ENCODE assay signal across 14 cellular contexts in the genomic region with DNA sequence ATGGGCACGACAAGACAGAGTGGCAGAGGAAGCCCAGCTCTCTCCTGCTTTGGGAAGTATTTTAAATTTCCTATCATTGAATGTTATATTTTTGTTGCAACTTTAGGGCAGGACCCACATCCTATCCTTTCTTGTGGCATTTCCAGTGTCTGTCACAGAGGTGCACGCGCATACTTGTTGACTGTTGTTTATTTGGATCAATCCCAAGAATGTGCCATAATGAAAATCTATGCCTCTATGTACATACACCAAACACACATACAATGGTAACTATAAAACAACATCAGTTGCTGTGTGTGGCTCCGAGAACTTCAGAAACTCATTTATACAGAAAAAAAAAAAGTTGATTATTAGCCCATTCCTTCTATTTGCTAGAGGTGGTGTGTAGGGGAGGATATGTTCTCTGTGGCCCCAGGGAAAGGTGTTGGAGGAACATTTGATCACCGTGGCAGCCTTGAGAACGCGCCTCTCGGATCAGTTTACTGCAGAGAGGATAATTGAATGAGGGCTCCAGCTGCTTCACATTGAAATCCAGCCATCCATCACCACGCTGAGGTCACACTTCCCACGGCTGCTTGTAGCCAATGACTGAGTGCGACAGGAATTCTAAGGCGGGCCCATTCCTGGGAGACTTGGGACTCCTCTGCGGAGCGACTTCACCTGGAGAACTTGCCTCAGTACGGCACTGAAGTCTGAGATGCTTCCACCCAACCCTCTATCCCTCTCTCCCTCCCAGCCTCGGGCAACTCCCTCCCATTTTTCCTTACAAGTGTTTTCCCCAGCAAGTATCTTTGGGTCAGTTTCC. TPM values are rescaled to one million over a fixed set of nuclear protein-coding genes. Genes with fewer than 3 reads are reported as not detected.
DNase-seq lines count a peak whose midpoint lies in the region; ATAC-seq and TF ChIP-seq lines count a peak whose summit lies in the region.
"Had no signal": no experiment of that assay in that cellular context is flagged by ENCODE, and none has a peak within 500 bp of the region (broad histone marks: within the 10 kb centered on the region; RNA-seq: fewer than 3 reads in every experiment).

No MANE protein-coding gene starts in this region.

- POLR2A ChIA-PET in Caco-2 (lab: Charles Lee): no interaction called here
- POLR2A ChIA-PET in activated CD4-positive, alpha-beta memory T cell treated with anti-CD3 and anti-CD28 coated beads for 36 hours (lab: Charles Lee): no interaction called here
- POLR2A ChIA-PET in activated CD4-positive, alpha-beta T cell treated with anti-CD3 and anti-CD28 coated beads, Interleukin-2, amount 10 ng/mL, durations not matched to agents 7 days and 5 days (lab: Charles Lee): no interaction called here

- no peak overlapping the region for H3K27ac Mint-ChIP-seq in Caco-2 (ENCODE audit: unreplicated experiment)
- no peak overlapping the region for H3K27ac Mint-ChIP-seq in activated CD4-positive, alpha-beta memory T cell treated with anti-CD3 and anti-CD28 coated beads for 36 hours
- no peak overlapping the region for H3K27ac Mint-ChIP-seq in activated CD4-positive, alpha-beta T cell treated with anti-CD3 and anti-CD28 coated beads, Interleukin-2, amount 10 ng/mL, durations not matched to agents 7 days and 5 days

- no peak for ATAC-seq in GM21528 (IDR thresholded peaks at IDR 0.05; ENCODE audit: low FRiP score, unreplicated experiment)

- no peaks in the 10 kb centered on the region for H3K27me3 Mint-ChIP-seq in Caco-2 (ENCODE audit: insufficient read depth, unreplicated experiment)
- peaks cover 7% of the 10 kb centered on the region for H3K27me3 Mint-ChIP-seq in activated CD4-positive, alpha-beta memory T cell treated with anti-CD3 and anti-CD28 coated beads for 36 hours
- H3K27me3 Mint-ChIP-seq in activated CD4-positive, alpha-beta T cell treated with anti-CD3 and anti-CD28 coated beads, Interleukin-2, amount 10 ng/mL, durations not matched to agents 7 days and 5 days: peaks cover 2% of the 10 kb centered on the region

- no peaks in the 10 kb centered on the region for H3K9me3 ChIP-seq in Caco-2
- H3K9me3 ChIP-seq: SK-N-SH had no signal

- peaks cover 15% of the 10 kb centered on the region for H3K4me1 Mint-ChIP-seq in Caco-2 (ENCODE audit: low read depth, unreplicated experiment)
- H3K4me1 Mint-ChIP-seq in activated CD4-positive, alpha-beta memory T cell treated with anti-CD3 and anti-CD28 coated beads for 36 hours (ENCODE audit: low read depth): no peaks in the 10 kb centered on the region
- H3K4me1 Mint-ChIP-seq in activated CD4-positive, alpha-beta T cell treated with anti-CD3 and anti-CD28 coated beads, Interleukin-2, amount 10 ng/mL, durations not matched to agents 7 days and 5 days: no peaks in the 10 kb centered on the region

- peaks cover 87% of the 10 kb centered on the region for H3K4me1 ChIP-seq in Caco-2

- no TSS peak for BruUV-seq in Caco-2 (replicated peaks; lab: Mats Ljungman, UMichigan)

- peaks cover 9% of the 10 kb centered on the region for H3K9me3 Mint-ChIP-seq in Caco-2 (ENCODE audit: unreplicated experiment)
- no peaks in the 10 kb centered on the region for H3K9me3 Mint-ChIP-seq in activated CD4-positive, alpha-beta memory T cell treated with anti-CD3 and anti-CD28 coated beads for 36 hours
- no peaks in the 10 kb centered on the region for H3K9me3 Mint-ChIP-seq in activated CD4-positive, alpha-beta T cell treated with anti-CD3 and anti-CD28 coated beads, Interleukin-2, amount 10 ng/mL, durations not matched to agents 7 days and 5 days

- H3K4me3 Mint-ChIP-seq in Caco-2 (ENCODE audit: unreplicated experiment): peak overlapping the region; percentile 60
- no peak overlapping the region for H3K4me3 Mint-ChIP-seq in activated CD4-positive, alpha-beta memory T cell treated with anti-CD3 and anti-CD28 coated beads for 36 hours
- H3K4me3 Mint-ChIP-seq in activated CD4-positive, alpha-beta T cell treated with anti-CD3 and anti-CD28 coated beads, Interleukin-2, amount 10 ng/mL, durations not matched to agents 7 days and 5 days: no peak overlapping the region

- peak; percentile 55 to 75 for DNase-seq in Caco-2
- DNase-seq in NCI-H146 (lab: John Stamatoyannopoulos, UW): peak; percentile 84
- peak; percentile 93 for DNase-seq in NCI-H82 treated with DMSO at 0.1 percent for 48 hours (lab: John Stamatoyannopoulos, UW; ENCODE audit: unreplicated experiment)
- peak; percentile 76 for DNase-seq in iPS-NIHi11 (ENCODE audit: low spot score)
- DNase-seq in activated CD4-positive, alpha-beta memory T cell treated with anti-CD3 and anti-CD28 coated beads for 36 hours: no peak
- DNase-seq in activated CD4-positive, alpha-beta T cell treated with anti-CD3 and anti-CD28 coated beads, Interleukin-2, amount 10 ng/mL, durations not matched to agents 7 days and 5 days: no peak
- no peak for DNase-seq in middle frontal gyrus (ENCODE audit: extremely low spot score, low spot score)
- DNase-seq: mammary epithelial cell, NCI-H526, SK-N-SH, substantia nigra had no signal

- intact Hi-C loops in Caco-2 (cut with micrococcal nuclease; ENCODE audit: unreplicated experiment): no loop called here
- intact Hi-C loops in activated CD4-positive, alpha-beta memory T cell treated with anti-CD3 and anti-CD28 coated beads for 36 hours (cut with micrococcal nuclease): no loop called here

- TF ChIP-seq CTCF in Caco-2 (IDR thresholded peaks at IDR 0.05; ENCODE audit: insufficient read depth in 1 of 2, low read depth in 1 of 2, low read length in 1 of 2, severe bottlenecking in 1 of 2, unreplicated experiment in 1 of 2): no peak

- CTCF ChIA-PET in Caco-2 (lab: Charles Lee): no interaction called here
- CTCF ChIA-PET in activated CD4-positive, alpha-beta memory T cell treated with anti-CD3 and anti-CD28 coated beads for 36 hours (lab: Charles Lee): no interaction called here
- CTCF ChIA-PET in activated CD4-positive, alpha-beta T cell treated with anti-CD3 and anti-CD28 coated beads, Interleukin-2, amount 10 ng/mL, durations not matched to agents 7 days and 5 days (lab: Charles Lee): no interaction called here

- H3K27me3 ChIP-seq in Caco-2 (replicated peaks; ENCODE audit: control insufficient read depth, insufficient read depth, low read length): no peaks in the 10 kb centered on the region

- H3K4me3 ChIP-seq in Caco-2 (ENCODE audit: low read depth, low read length): no peak overlapping the region

- H3K36me3 Mint-ChIP-seq in Caco-2 (ENCODE audit: insufficient read depth, unreplicated experiment): no peaks in the 10 kb centered on the region
- H3K36me3 Mint-ChIP-seq in activated CD4-positive, alpha-beta memory T cell treated with anti-CD3 and anti-CD28 coated beads for 36 hours: no peaks in the 10 kb centered on the region
- H3K36me3 Mint-ChIP-seq in activated CD4-positive, alpha-beta T cell treated with anti-CD3 and anti-CD28 coated beads, Interleukin-2, amount 10 ng/mL, durations not matched to agents 7 days and 5 days (ENCODE audit: low read depth): no peaks in the 10 kb centered on the region

- no peaks in the 10 kb centered on the region for H3K36me3 ChIP-seq in Caco-2 (ENCODE audit: control insufficient read depth, insufficient read depth, low read length)

RNA-seq across cellular contexts. Expression of gene SMPX, which starts 19.6 kb away (rescaled TPM):
- total RNA-seq in Caco-2 (2022): 2.7 and 2.9 TPM in 2 replicates
- total RNA-seq in activated CD4-positive, alpha-beta memory T cell treated with anti-CD3 and anti-CD28 coated beads for 36 hours: not detected
- not detected for total RNA-seq in activated CD4-positive, alpha-beta T cell treated with anti-CD3 and anti-CD28 coated beads, Interleukin-2, amount 10 ng/mL, durations not matched to agents 7 days and 5 days
- total RNA-seq: G401, mammary epithelial cell, posterior vena cava had no signal

Comparison
In these comparisons a context has a peak if more than half of its experiments do, and no peak if none do; other contexts are left out.
1. DNase-seq: peak in Caco-2 (2 of 2), NCI-H146 (single experiment), NCI-H82 treated with DMSO at 0.1 percent for 48 hours (single experiment) and iPS-NIHi11 (single experiment); none in activated CD4-positive, alpha-beta memory T cell treated with anti-CD3 and anti-CD28 coated beads for 36 hours (single experiment), activated CD4-positive, alpha-beta T cell treated with anti-CD3 and anti-CD28 coated beads, Interleukin-2, amount 10 ng/mL, durations not matched to agents 7 days and 5 days (single experiment) and middle frontal gyrus (single experiment).